7 cellular contexts compared by ENCODE assay signal in genomic region chr17:1398900-1399299, GRCh38. TPM values are rescaled to one million over a fixed set of nuclear protein-coding genes. Genes with fewer than 3 reads are reported as not detected.
DNase-seq lines count a peak whose midpoint lies in the region; ATAC-seq and TF ChIP-seq lines count a peak whose summit lies in the region.

No MANE protein-coding gene starts in this region.

- no peak for TF ChIP-seq EP300 in upper lobe of left lung (IDR thresholded peaks at IDR 0.05)

- TF ChIP-seq CTCF in GM12865 (IDR thresholded peaks at IDR 0.05; ENCODE audit: insufficient read depth, low read depth, low read length, missing control alignments) (no peak), upper lobe of left lung (IDR thresholded peaks at IDR 0.05) (no peak)

- no peak for TF ChIP-seq POLR2A in upper lobe of left lung (IDR thresholded peaks at IDR 0.05)

- no peaks in the 10 kb centered on the region for H3K36me3 ChIP-seq in upper lobe of left lung

- DNase-seq in GM12865 (ENCODE audit: low read depth), result peak; percentile 25
- DNase-seq in NOMO-1 treated with DMSO at 0.1 percent for 48 hours (lab: John Stamatoyannopoulos, UW; ENCODE audit: unreplicated experiment), result peak; percentile 23
- DNase-seq in caudate nucleus (lab: John Stamatoyannopoulos, UW), result peak in 10 of 61 donors; percentile 1 to 58 (median 41)
- peak; percentile 47 for DNase-seq in medulla oblongata (ENCODE audit: extremely low spot score)
- peak in 1 of 2 donors; percentile 30 for DNase-seq in upper lobe of left lung
- no peak for DNase-seq in germinal center (ENCODE audit: low spot score)

- WGBS in upper lobe of left lung, 2 donors, result 1% methylated on average over 15 of the region's 15 CpGs

- no peaks in the 10 kb centered on the region for H3K27me3 ChIP-seq in upper lobe of left lung

- no peaks in the 10 kb centered on the region for H3K9me3 ChIP-seq in upper lobe of left lung

- peaks cover 30 to 54% (median 41%) of the 10 kb centered on the region in 4 donors for H3K4me1 ChIP-seq in upper lobe of left lung

- peak overlapping the region; percentile 90 for H3K4me3 ChIP-seq in GM12865 (ENCODE audit: low read depth, low read length)
- H3K4me3 ChIP-seq in upper lobe of left lung, result peak overlapping the region; percentile 69 to 86 (median 78)

- no peak for ATAC-seq in upper lobe of left lung (ENCODE audit: low FRiP score in 2 of 2)
- ATAC-seq in GM21529 (IDR thresholded peaks at IDR 0.05; ENCODE audit: unreplicated experiment), result no peak

- peak overlapping the region; percentile 88 for H3K27ac ChIP-seq in caudate nucleus (ENCODE audit: low read depth, low read length)
- peak overlapping the region; percentile 96 to 98 (median 97) for H3K27ac ChIP-seq in upper lobe of left lung

RNA-seq across cellular contexts. Expression of gene YWHAE, which starts 1.1 kb away (rescaled TPM):
- 100 to 1,000 TPM; 318 to 698 (median 384) TPM for total RNA-seq in upper lobe of left lung

RNA-seq across cellular contexts. Expression of gene CRK, which starts 57.1 kb away (rescaled TPM):
- 100 to 1,000 TPM in 1 of 6 donors, 10 to 100 TPM in 5; 37.7 to 121 (median 65.8) TPM for total RNA-seq in upper lobe of left lung
